ENCODE assay signal across 1 cellular context in the genomic region with DNA sequence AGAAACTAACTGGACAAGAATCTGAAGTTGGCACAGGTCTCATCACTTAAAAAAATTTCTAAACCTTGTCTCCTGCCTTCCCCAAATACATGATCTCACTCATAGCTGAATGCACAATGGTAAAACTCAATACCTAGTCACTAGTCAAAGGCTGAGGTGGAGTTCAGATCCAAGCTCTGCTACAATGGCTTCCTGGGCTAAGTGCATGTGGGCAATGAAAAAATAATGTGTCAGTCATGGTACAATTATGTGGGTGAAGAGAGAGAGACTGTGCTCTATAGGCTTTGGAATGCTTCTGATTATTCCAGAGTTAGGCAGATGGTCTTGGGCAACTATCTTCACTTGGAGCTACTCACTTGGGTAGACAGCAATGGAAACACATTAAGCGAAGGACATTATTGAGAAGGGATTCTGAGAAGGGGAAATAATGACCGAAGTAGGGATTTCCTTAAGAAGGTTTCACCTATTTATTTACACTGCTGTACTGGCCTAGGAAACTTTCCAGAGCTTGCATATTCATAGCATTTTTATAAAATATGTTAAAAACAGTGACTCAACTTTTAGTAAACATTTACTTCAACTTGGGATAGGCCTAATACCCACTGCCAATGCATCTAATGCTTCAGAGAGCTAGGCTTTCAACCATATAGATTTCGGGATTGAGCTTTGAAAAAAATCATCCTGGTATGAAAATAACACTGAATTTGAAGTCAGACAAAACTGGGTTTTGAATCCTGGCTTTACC.
TF ChIP-seq lines count a peak whose summit lies in the region.

No MANE protein-coding gene starts in this region.

TF ChIP-seq in SK-N-SH, 30 proteins besides CTCF, POLR2A, EP300 and RAD21 (continued from another document):
- TF ChIP-seq NFIC (IDR thresholded peaks at IDR 0.05; ENCODE audit: borderline replicate concordance), result peak; percentile 52
- no peak for TF ChIP-seq CHD2 (IDR thresholded peaks at IDR 0.05; ENCODE audit: low read length, partially characterized antibody)
- TF ChIP-seq TCF12 (IDR thresholded peaks at IDR 0.05), result peak; percentile 65
- TF ChIP-seq, protein P1, sequence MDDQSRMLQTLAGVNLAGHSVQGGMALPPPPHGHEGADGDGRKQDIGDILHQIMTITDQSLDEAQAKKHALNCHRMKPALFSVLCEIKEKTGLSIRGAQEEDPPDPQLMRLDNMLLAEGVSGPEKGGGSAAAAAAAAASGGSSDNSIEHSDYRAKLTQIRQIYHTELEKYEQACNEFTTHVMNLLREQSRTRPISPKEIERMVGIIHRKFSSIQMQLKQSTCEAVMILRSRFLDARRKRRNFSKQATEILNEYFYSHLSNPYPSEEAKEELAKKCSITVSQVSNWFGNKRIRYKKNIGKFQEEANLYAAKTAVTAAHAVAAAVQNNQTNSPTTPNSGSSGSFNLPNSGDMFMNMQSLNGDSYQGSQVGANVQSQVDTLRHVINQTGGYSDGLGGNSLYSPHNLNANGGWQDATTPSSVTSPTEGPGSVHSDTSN (IDR thresholded peaks at IDR 0.05), result peak; percentile 64; the same call in 1 of the 2 replicates
- TF ChIP-seq, protein P2, sequence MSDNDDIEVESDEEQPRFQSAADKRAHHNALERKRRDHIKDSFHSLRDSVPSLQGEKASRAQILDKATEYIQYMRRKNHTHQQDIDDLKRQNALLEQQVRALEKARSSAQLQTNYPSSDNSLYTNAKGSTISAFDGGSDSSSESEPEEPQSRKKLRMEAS (IDR thresholded peaks at IDR 0.05; ENCODE audit: low read depth), result 0 out of 2 replicates have a peak, but pooled peaks have one; percentile 32
TF ChIP-seq in SK-N-SH: peak in this region for 6.
